ENCODE assay signal across 20 cellular contexts in genomic region chr18:33101316-33101715, GRCh38.
"Had no signal": no experiment of that assay in that cellular context is flagged by ENCODE, and none has a peak within 500 bp of the region (broad histone marks: within the 10 kb centered on the region; RNA-seq: fewer than 3 reads in every experiment).

No MANE protein-coding gene starts in this region.

- DNase-seq: colonic mucosa; cortex of kidney; dermis blood vessel endothelial cell; dorsolateral prefrontal cortex; effector CD4-positive, alpha-beta T cell; effector CD8-positive, alpha-beta T cell; effector memory CD4-positive, alpha-beta T cell; effector memory CD8-positive, alpha-beta T cell; endodermal cell; erythroblast; esophagus squamous epithelium; foreskin fibroblast; foreskin keratinocyte; gastrocnemius medialis; glutamatergic neuron; head of caudate nucleus; heart left ventricle; heart right ventricle had no signal

- ATAC-seq: effector memory CD8-positive, alpha-beta T cell; esophagus mucosa; foreskin keratinocyte; gastrocnemius medialis; gastroesophageal sphincter; heart left ventricle; heart right ventricle had no signal
